ENCODE assay signal across 24 cellular contexts in the genomic region with DNA sequence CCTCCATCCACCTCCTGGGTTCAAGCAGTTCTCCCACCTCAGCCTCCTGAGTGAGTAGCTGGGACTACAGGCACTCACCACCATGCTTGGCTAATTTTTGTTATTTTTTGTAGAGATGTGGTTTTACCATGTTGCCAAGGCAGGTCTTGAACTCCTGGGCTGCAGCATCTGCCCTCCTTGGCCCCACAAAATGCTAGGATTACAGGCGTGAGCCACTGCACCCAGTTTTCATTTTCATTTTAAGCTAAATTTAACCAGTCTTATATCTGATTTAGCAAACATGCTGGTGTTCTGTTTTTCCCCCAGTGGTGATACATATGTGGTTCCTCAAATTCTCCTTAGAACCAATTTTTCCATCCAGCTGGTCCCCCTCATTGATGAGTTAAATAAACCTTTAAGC. TPM values are rescaled to one million over a fixed set of nuclear protein-coding genes. Genes with fewer than 3 reads are reported as not detected.
DNase-seq lines count a peak whose midpoint lies in the region; ATAC-seq and TF ChIP-seq lines count a peak whose summit lies in the region.
"Had no signal": no experiment of that assay in that cellular context is flagged by ENCODE, and none has a peak within 500 bp of the region (broad histone marks: within the 10 kb centered on the region; RNA-seq: fewer than 3 reads in every experiment).

No MANE protein-coding gene starts in this region.

- no peaks in the 10 kb centered on the region for H3K79me2 ChIP-seq in OCI-LY7 (ENCODE audit: insufficient read depth, low read depth, low read length)

- POLR2A ChIA-PET in OCI-LY7 (lab: Charles Lee), result interaction anchor here (0.5 to 1.7 kb wide), 11 partner anchors 13 to 860 kb away, joined by 3 to 6 read pairs (median 3); no protein-coding TSS in a partner anchor

- no TSS peak for BruUV-seq in OCI-LY7 (replicated peaks; lab: Mats Ljungman, UMichigan)

- H3K27ac ChIP-seq in OCI-LY7 (ENCODE audit: low read depth, low read length, poor library complexity, severe bottlenecking), result peak overlapping the region; percentile 15
- no peak overlapping the region for H3K27ac ChIP-seq in left ventricle myocardium inferior (replicated peaks)
- H3K27ac ChIP-seq: pancreas, sigmoid colon, thyroid gland had no signal

- intact Hi-C loops in OCI-LY7 (cut with micrococcal nuclease; ENCODE audit: unreplicated experiment) (loop anchor here (10.0 kb wide), 1 partner anchor 408 kb away; a partner anchor contains a TSS), left ventricle myocardium inferior (cut with micrococcal nuclease) (loop anchor here (10.0 kb wide), 1 partner anchor 232 kb away; no protein-coding TSS in a partner anchor)

- no peaks in the 10 kb centered on the region for H4K20me1 ChIP-seq in OCI-LY7 (ENCODE audit: insufficient read depth, low read length)

- no peaks in the 10 kb centered on the region for H3K9me2 ChIP-seq in OCI-LY7 (ENCODE audit: insufficient read depth, low read length)

- H3K27me3 ChIP-seq in left ventricle myocardium inferior (ENCODE audit: low read depth), result no peaks in the 10 kb centered on the region
- H3K27me3 ChIP-seq: pancreas, sigmoid colon, thyroid gland had no signal

- no peaks in the 10 kb centered on the region for H3K9me3 ChIP-seq in OCI-LY7 (ENCODE audit: low read length)
- H3K9me3 ChIP-seq in left ventricle myocardium inferior (replicated peaks), result no peaks in the 10 kb centered on the region
- H3K9me3 ChIP-seq: pancreas, sigmoid colon, thyroid gland had no signal

- peak overlapping the region; percentile 82 for H2AFZ ChIP-seq in OCI-LY7 (ENCODE audit: low read length)

- DNase-seq in GM12864 (ENCODE audit: low read depth) (peak; percentile 25), OCI-LY7 (ENCODE audit: low spot score) (peak; percentile 48), kidney tubule cell (ENCODE audit: low spot score) (peak; percentile 19), left ventricle myocardium inferior (no peak), DMS153 treated with DMSO at 0.1 percent for 48 hours (lab: John Stamatoyannopoulos, UW; ENCODE audit: unreplicated experiment) (no peak), mucosa of gallbladder (ENCODE audit: low spot score) (no peak)
- DNase-seq: ACHN; activated CD4-positive, alpha-beta T cell treated with anti-CD3 and anti-CD28 coated beads for 36 hours; activated naive CD8-positive, alpha-beta T cell treated with anti-CD3 and anti-CD28 coated beads for 36 hours; endodermal cell; HCEC 1CT; natural killer cell; NCI-H2029 treated with DMSO at 0.1 percent for 48 hours; NCI-H345; NCI-H82; pancreas; sigmoid colon; stimulated activated naive CD4-positive, alpha-beta T cell; SW 1271; thyroid gland had no signal

- ATAC-seq in HG02642 (IDR thresholded peaks at IDR 0.05; ENCODE audit: poor library complexity, unreplicated experiment) (peak; percentile 41), GM21619 (IDR thresholded peaks at IDR 0.05; ENCODE audit: unreplicated experiment) (no peak)
- ATAC-seq: activated CD4-positive, alpha-beta T cell treated with anti-CD3 and anti-CD28 coated beads for 36 hours; activated T-helper 17 cell treated with anti-CD3 and anti-CD28 coated beads, Interleukin-2, amount 50 U/mL, for 72 hours; HepG2; natural killer cell; pancreas had no signal

- H3K4me1 ChIP-seq in OCI-LY7 (ENCODE audit: insufficient read depth, low read length, poor library complexity, severe bottlenecking) (peaks cover 24% of the 10 kb centered on the region), left ventricle myocardium inferior (no peaks in the 10 kb centered on the region)
- H3K4me1 ChIP-seq: pancreas, sigmoid colon, thyroid gland had no signal

- CTCF ChIA-PET in OCI-LY7 (lab: Charles Lee; ENCODE audit: unreplicated experiment), result no interaction called here

- no peaks in the 10 kb centered on the region for H3K36me3 ChIP-seq in OCI-LY7 (ENCODE audit: insufficient read depth, low read length)
- no peaks in the 10 kb centered on the region for H3K36me3 ChIP-seq in left ventricle myocardium inferior
- H3K36me3 ChIP-seq: pancreas, sigmoid colon, thyroid gland had no signal

- H3K4me2 ChIP-seq in OCI-LY7 (ENCODE audit: low read length), result peak overlapping the region; percentile 41

- H3K4me3 ChIP-seq in GM12864 (ENCODE audit: low read depth, low read length) (no peak overlapping the region), OCI-LY7 (ENCODE audit: low read depth, low read length, poor library complexity, severe bottlenecking) (no peak overlapping the region), left ventricle myocardium inferior (no peak overlapping the region)
- H3K4me3 ChIP-seq: pancreas, sigmoid colon, thyroid gland had no signal

- peak; percentile 8 for TF ChIP-seq CTCF in GM12864 (IDR thresholded peaks at IDR 0.05; ENCODE audit: low read depth, low read length, missing control alignments)
- TF ChIP-seq CTCF in OCI-LY7 (conservative IDR thresholded peaks at IDR 0.05; ENCODE audit: low read length), result peak; percentile 20; the same call in 1 of the 2 replicates
- TF ChIP-seq CTCF in left ventricle myocardium inferior (IDR thresholded peaks at IDR 0.05; ENCODE audit: borderline replicate concordance), result no peak

RNA-seq across cellular contexts. Expression of a gene that starts 43.8 kb away (rescaled TPM):
- 40.4 and 42.9 TPM in 2 replicates for total RNA-seq in OCI-LY7 (2014; rRNA removed; shearing (Covaris generic))
- total RNA-seq in OCI-LY7 (2022) (88.2 and 99.5 TPM in 2 replicates), left ventricle myocardium inferior (8.5 TPM), mucosa of gallbladder (30.1 TPM)

Comparison
In these comparisons a context has a peak if more than half of its experiments do, and no peak if none do; other contexts are left out.
1. DNase-seq: peak in GM12864 (single experiment), OCI-LY7 (single experiment) and kidney tubule cell (single experiment); none in left ventricle myocardium inferior (single experiment), DMS153 treated with DMSO at 0.1 percent for 48 hours (single experiment) and mucosa of gallbladder (single experiment).